Comparison of ENCODE assay signal across 1 cellular context in the genomic region with DNA sequence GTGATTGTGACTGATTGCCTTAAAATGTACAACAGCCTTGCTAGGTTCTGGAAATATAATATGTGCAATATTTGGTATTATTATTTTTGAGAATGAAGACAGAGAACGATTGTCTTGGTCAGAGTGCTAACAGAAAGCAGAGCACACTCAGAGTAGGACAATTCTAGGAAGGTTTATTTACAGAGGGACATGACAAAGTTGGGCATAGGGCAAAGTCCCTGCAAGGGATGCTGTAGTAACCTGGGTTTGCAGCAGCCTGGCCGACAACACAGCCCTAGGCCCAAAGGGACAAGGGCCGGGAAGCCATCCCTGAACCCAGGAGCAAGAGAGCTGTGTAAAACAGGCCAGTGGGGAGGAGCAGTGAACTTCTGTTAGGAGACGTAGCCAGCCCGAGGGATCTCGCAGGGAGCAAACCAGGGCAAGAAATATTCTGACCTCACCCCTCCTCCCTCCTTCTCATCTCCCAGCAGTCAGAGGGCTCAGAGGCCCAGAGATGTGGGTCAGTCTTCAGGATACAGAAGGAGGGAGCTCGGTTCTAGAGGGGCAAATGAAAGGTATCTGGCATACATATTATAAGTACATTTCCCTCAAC.
TF ChIP-seq lines count a peak whose summit lies in the region.

No MANE protein-coding gene starts in this region.

TF ChIP-seq in GM23338, 12 proteins besides CTCF, POLR2A, EP300 and RAD21 (continued from another document):
- TF ChIP-seq, protein P1, sequence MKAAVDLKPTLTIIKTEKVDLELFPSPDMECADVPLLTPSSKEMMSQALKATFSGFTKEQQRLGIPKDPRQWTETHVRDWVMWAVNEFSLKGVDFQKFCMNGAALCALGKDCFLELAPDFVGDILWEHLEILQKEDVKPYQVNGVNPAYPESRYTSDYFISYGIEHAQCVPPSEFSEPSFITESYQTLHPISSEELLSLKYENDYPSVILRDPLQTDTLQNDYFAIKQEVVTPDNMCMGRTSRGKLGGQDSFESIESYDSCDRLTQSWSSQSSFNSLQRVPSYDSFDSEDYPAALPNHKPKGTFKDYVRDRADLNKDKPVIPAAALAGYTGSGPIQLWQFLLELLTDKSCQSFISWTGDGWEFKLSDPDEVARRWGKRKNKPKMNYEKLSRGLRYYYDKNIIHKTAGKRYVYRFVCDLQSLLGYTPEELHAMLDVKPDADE (IDR thresholded peaks at IDR 0.05): no peak
TF ChIP-seq in GM23338: peak in this region for 0.
